In the genomic region with DNA sequence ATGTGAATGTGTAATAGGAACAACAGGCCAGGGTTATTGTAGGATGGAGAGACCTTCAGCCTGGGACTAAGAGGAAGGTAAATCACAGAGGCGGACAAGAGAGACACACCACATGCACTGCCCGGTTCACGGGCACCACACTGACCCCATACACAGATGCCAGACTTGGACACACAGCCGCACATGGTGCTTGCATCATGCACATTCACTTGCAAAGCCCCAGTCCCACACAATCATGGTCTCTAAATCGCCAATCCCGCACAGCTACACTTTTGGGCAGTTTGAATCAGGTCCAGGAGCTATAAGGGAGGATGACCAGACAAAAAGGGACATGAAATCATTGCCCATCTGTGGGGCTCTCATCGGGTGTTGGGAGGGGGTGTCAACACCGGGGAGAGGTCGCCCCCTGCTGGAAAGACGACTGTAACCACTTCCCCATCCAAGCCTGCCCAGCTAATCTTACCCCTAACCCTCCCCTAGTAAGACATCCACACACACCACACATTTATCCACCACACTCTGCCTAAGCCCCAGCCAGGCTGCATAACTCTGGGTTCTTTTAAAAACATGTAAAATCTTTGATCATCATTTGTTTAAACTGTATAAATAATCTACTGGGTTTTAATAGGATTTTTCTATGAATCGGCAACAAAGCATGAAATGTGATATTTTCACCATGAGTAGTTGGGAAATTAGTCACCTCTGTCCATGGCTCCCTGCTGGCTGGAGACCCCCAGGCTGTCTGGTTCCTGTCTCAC, we compare ENCODE assay signal across 8 cellular contexts. TPM values are rescaled to one million over a fixed set of nuclear protein-coding genes. Genes with fewer than 3 reads are reported as not detected.
DNase-seq lines count a peak whose midpoint lies in the region; ATAC-seq, FAIRE-seq and TF ChIP-seq lines count a peak whose summit lies in the region.

No MANE protein-coding gene starts in this region.

- H3K36me3 ChIP-seq in SJSA1, result no peaks in the 10 kb centered on the region

- H3K9me3 Mint-ChIP-seq in activated naive CD8-positive, alpha-beta T cell treated with anti-CD3 and anti-CD28 coated beads, Interleukin-2, amount 50 U/mL, for 24 hours, result no peaks in the 10 kb centered on the region

- 0 out of 2 replicates have a peak, but pooled peaks cover 3% of the 10 kb centered on the region for H3K27me3 ChIP-seq in SJSA1 (replicated peaks)

- H3K27ac ChIP-seq in SJSA1, result no peak overlapping the region

- no peaks in the 10 kb centered on the region for H3K9me3 ChIP-seq in SJSA1 (replicated peaks)

- peak; percentile 96 for DNase-seq in D721Med (ENCODE audit: insufficient read length, low spot score)
- DNase-seq in HPDE6-E6E7 (ENCODE audit: extremely low spot score), result peak; percentile 51
- peak; percentile 34 to 59 for DNase-seq in SJSA1 (ENCODE audit: low read depth in 1 of 2, low spot score in 2 of 2)
- peak; percentile 81 for DNase-seq in activated naive CD8-positive, alpha-beta T cell treated with anti-CD3 and anti-CD28 coated beads, Interleukin-2, amount 50 U/mL, for 24 hours
- peak; percentile 91 for DNase-seq in left kidney (ENCODE audit: low read depth, low spot score)
- peak; percentile 3 to 16 for DNase-seq in stimulated activated CD8-positive, alpha-beta memory T cell treated with anti-CD3 and anti-CD28 coated beads, Interleukin-7, amount 100 ng/mL, for 1 hour (ENCODE audit: low read depth in 2 of 2)
- DNase-seq in NCI-H2029 treated with DMSO at 0.1 percent for 48 hours (lab: John Stamatoyannopoulos, UW), result no peak

- peak; percentile 58 for TF ChIP-seq CTCF in D721Med (IDR thresholded peaks at IDR 0.05; ENCODE audit: insufficient read depth, missing control alignments)

- no peak overlapping the region for H3K4me3 ChIP-seq in SJSA1

- H3K27ac Mint-ChIP-seq in activated naive CD8-positive, alpha-beta T cell treated with anti-CD3 and anti-CD28 coated beads, Interleukin-2, amount 50 U/mL, for 24 hours, result no peak overlapping the region

- no peak overlapping the region for H3K4me3 Mint-ChIP-seq in activated naive CD8-positive, alpha-beta T cell treated with anti-CD3 and anti-CD28 coated beads, Interleukin-2, amount 50 U/mL, for 24 hours

- peak; percentile 69 for ATAC-seq in activated naive CD8-positive, alpha-beta T cell treated with anti-CD3 and anti-CD28 coated beads, Interleukin-2, amount 50 U/mL, for 24 hours
- no peak for ATAC-seq in HG02852 (IDR thresholded peaks at IDR 0.05; ENCODE audit: unreplicated experiment)

- H3K4me1 Mint-ChIP-seq in activated naive CD8-positive, alpha-beta T cell treated with anti-CD3 and anti-CD28 coated beads, Interleukin-2, amount 50 U/mL, for 24 hours, result no peaks in the 10 kb centered on the region

- no peak for FAIRE-seq in D721Med (lab: Jason Lieb, UNC)

- peaks cover 12% of the 10 kb centered on the region for H3K4me1 ChIP-seq in SJSA1 (replicated peaks)

- peaks cover 13% of the 10 kb centered on the region for H3K27me3 Mint-ChIP-seq in activated naive CD8-positive, alpha-beta T cell treated with anti-CD3 and anti-CD28 coated beads, Interleukin-2, amount 50 U/mL, for 24 hours

- H3K36me3 Mint-ChIP-seq in activated naive CD8-positive, alpha-beta T cell treated with anti-CD3 and anti-CD28 coated beads, Interleukin-2, amount 50 U/mL, for 24 hours (ENCODE audit: low read depth), result no peaks in the 10 kb centered on the region

RNA-seq across cellular contexts. Expression of gene SLF2, which starts 40.5 kb away (rescaled TPM):
- 31.4 and 50.1 TPM in 2 replicates for total RNA-seq in SJSA1 (2014; rRNA removed; shearing (Covaris generic))
